Comparison of ENCODE assay signal across 8 cellular contexts in the genomic region with DNA sequence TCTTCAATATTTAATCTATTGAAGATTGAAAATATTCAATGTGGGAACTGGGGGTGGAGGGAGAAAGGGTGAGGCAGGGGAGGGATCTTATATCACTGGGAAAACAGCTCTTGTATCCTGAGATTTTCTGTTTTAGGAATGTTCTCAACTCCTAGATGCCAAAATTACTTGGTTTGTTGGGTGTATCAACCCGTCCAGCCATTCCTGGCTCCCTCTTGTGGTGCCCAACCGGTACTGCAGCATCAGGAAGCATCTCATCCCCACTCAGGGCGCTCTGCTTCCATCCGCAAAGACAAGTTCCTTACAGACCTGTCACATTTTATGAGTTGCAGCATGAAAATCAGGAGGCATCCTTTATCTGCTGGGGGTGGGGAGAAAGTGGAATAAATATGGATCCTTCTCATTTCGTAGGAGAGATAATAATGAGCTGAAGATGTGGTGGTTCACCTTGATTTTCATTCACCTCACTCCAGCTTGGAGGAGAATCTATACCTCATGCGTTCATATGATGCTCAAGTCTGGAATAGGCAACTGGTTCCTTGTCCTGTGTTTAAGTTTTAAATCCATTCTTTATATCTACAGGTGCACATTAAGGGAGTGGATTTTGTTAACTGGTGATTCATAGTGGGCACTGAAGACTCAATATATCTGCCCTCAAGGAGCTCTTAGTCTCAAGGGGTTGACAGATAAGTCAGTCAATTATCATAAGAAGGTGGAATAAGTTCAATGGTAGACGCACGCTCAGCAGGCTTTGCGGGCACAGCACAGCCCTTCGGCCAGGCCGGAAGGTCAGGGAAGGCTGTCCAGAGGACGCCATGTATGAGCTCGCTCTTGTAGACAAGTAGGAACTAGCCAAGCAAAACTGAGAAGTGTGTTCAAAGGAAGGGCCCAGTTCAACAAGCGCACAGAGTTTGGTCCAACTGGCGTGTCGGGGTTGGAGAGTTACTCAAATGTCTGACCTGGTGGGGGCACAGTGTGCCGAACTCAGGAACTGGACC.
DNase-seq lines count a peak whose midpoint lies in the region; ATAC-seq, FAIRE-seq and TF ChIP-seq lines count a peak whose summit lies in the region.

No MANE protein-coding gene starts in this region.

- H3K9me3 Mint-ChIP-seq in activated naive CD4-positive, alpha-beta T cell treated with anti-CD3 and anti-CD28 coated beads for 36 hours, result no peaks in the 10 kb centered on the region

- TF ChIP-seq POLR2A in GM12891 (IDR thresholded peaks at IDR 0.05; ENCODE audit: low read depth, low read length), result no peak

- ATAC-seq in HG03354 (IDR thresholded peaks at IDR 0.05; ENCODE audit: poor library complexity, severe bottlenecking, unreplicated experiment), result peak; percentile 73

- H3K27ac Mint-ChIP-seq in activated naive CD4-positive, alpha-beta T cell treated with anti-CD3 and anti-CD28 coated beads for 36 hours, result no peak overlapping the region

- no peak overlapping the region for H3K4me3 Mint-ChIP-seq in activated naive CD4-positive, alpha-beta T cell treated with anti-CD3 and anti-CD28 coated beads for 36 hours

- FAIRE-seq in GM12891 (lab: Jason Lieb, UNC) (peak; percentile 96), urothelium cell line (lab: Jason Lieb, UNC) (no peak)

- H3K36me3 Mint-ChIP-seq in activated naive CD4-positive, alpha-beta T cell treated with anti-CD3 and anti-CD28 coated beads for 36 hours (ENCODE audit: low read depth), result peaks cover 29% of the 10 kb centered on the region

- peaks cover 18% of the 10 kb centered on the region for H3K4me1 Mint-ChIP-seq in activated naive CD4-positive, alpha-beta T cell treated with anti-CD3 and anti-CD28 coated beads for 36 hours (ENCODE audit: low read depth)

- intact Hi-C loops in activated naive CD4-positive, alpha-beta T cell treated with anti-CD3 and anti-CD28 coated beads for 36 hours (cut with micrococcal nuclease), result loop anchor here (1.0 to 2.0 kb wide), 3 partner anchors 124 to 218 kb away; no protein-coding TSS in a partner anchor
- intact Hi-C loops in head of caudate nucleus (cut with DNase I), result loop anchor here (10.0 kb wide), 1 partner anchor 150 kb away; no protein-coding TSS in a partner anchor
- intact Hi-C loops in posterior vena cava (cut with DNase I), result no loop called here

- in situ Hi-C loops in ACHN (cut with HindIII; ENCODE audit: low pct_ligation_motif_present, low pct_unique_long_range_greater_than_20kb, low sequenced_read_pairs), result no loop called here

- no peaks in the 10 kb centered on the region for H3K27me3 Mint-ChIP-seq in activated naive CD4-positive, alpha-beta T cell treated with anti-CD3 and anti-CD28 coated beads for 36 hours (ENCODE audit: low read depth)

- CTCF ChIA-PET in activated naive CD4-positive, alpha-beta T cell treated with anti-CD3 and anti-CD28 coated beads for 36 hours (lab: Charles Lee), result interaction anchor here (0.6 to 6.7 kb wide), 43 partner anchors 8 to 1722 kb away, joined by 3 to 101 read pairs (median 4); a partner anchor contains a TSS

- DNase-seq in ACHN (peak; percentile 38), GM12891 (ENCODE audit: insufficient read length, low spot score) (peak; percentile 48), SHP77 treated with DMSO at 0.1 percent for 48 hours (lab: John Stamatoyannopoulos, UW) (peak; percentile 29), head of caudate nucleus (peak in 41 of 42 donors; percentile 64 to 93 (median 82)), posterior vena cava (ENCODE audit: low spot score) (peak; percentile 89), urothelium cell line (ENCODE audit: low spot score) (peak; percentile 76)
- DNase-seq in activated naive CD4-positive, alpha-beta T cell treated with anti-CD3 and anti-CD28 coated beads for 36 hours, result peak; percentile 71

TF ChIP-seq in GM12891, 5 proteins besides CTCF, POLR2A, EP300 and RAD21:
- no peak for TF ChIP-seq TAF1 (IDR thresholded peaks at IDR 0.05; ENCODE audit: low read depth, low read length)
- no peak for TF ChIP-seq SPI1 (IDR thresholded peaks at IDR 0.05; ENCODE audit: low read depth, low read length)
- TF ChIP-seq POLR2AphosphoS5 (IDR thresholded peaks at IDR 0.05; ENCODE audit: low read depth, low read length), result no peak
- TF ChIP-seq PAX5 (IDR thresholded peaks at IDR 0.05; ENCODE audit: insufficient read depth, low read length, severe bottlenecking), result no peak
- no peak for TF ChIP-seq POU2F2 (IDR thresholded peaks at IDR 0.05; ENCODE audit: low read depth, low read length)

Comparison
In these comparisons a context has a peak if more than half of its experiments do, and no peak if none do; other contexts are left out.
1. Peak in every context shown above with its lines: DNase-seq and ATAC-seq.
2. DNase-seq: peak in every context shown above with its lines; median percentile 89 in posterior vena cava; 82 in head of caudate nucleus; 76 in urothelium cell line; 71 in activated naive CD4-positive, alpha-beta T cell treated with anti-CD3 and anti-CD28 coated beads for 36 hours; 48 in GM12891; 38 in ACHN; 29 in SHP77 treated with DMSO at 0.1 percent for 48 hours.
3. intact Hi-C loops: an anchor here in activated naive CD4-positive, alpha-beta T cell treated with anti-CD3 and anti-CD28 coated beads for 36 hours (1.0 to 2.0 kb wide) and head of caudate nucleus (10.0 kb wide); none called in posterior vena cava.